In the genomic region with DNA sequence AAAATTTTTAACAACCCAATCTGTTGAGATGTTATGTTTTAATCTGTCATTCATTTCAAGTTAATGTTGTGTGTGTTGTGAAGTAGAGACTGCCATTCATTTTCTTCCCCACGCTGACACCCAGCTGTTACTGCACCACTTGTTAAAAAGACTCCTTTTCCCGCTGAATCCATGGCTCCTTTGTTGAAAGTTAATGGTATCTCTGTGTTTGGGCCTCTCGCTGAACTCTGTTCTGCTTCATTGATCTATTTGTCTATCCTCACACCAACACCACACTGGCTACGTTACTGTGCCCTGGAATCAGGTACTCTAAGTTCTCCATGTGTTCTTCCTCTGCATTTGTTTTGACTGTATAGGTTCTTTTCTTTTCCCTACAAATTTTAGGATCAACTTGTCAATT, we compare ENCODE assay signal across 1 cellular context.
TF ChIP-seq lines count a peak whose summit lies in the region.

No MANE protein-coding gene starts in this region.

TF ChIP-seq in HepG2, 621 proteins besides CTCF, POLR2A, EP300 and RAD21 (continued from another document and continues in another):
- TF ChIP-seq DNMT1 (CRISPR knock-in tag; IDR thresholded peaks at IDR 0.05) (no peak), KDM5A (IDR thresholded peaks at IDR 0.05; ENCODE audit: borderline replicate concordance, low read length) (no peak), ZNF547 (CRISPR knock-in tag; IDR thresholded peaks at IDR 0.05) (no peak), FOXA3 (CRISPR knock-in tag; IDR thresholded peaks at IDR 0.05) (peak; percentile 85), IRF1 (CRISPR knock-in tag; IDR thresholded peaks at IDR 0.05; ENCODE audit: low read depth) (no peak), ONECUT2 (CRISPR knock-in tag; IDR thresholded peaks at IDR 0.05) (peak; percentile 98), HNRNPLL (IDR thresholded peaks at IDR 0.05; ENCODE audit: low read depth, low read length, poor library complexity, severe bottlenecking) (no peak), STAT5B (CRISPR knock-in tag; IDR thresholded peaks at IDR 0.05) (no peak), PHF21A (CRISPR knock-in tag; IDR thresholded peaks at IDR 0.05) (peak; percentile 79), NFRKB (IDR thresholded peaks at IDR 0.05) (no peak), UBTF (CRISPR knock-in tag; IDR thresholded peaks at IDR 0.05) (peak; percentile 26; the same call in 1 of the 2 replicates), ZNF563 (CRISPR knock-in tag; IDR thresholded peaks at IDR 0.05) (no peak), RCOR2 (CRISPR knock-in tag; IDR thresholded peaks at IDR 0.05) (peak; percentile 82), ZNF567 (CRISPR knock-in tag; IDR thresholded peaks at IDR 0.05; ENCODE audit: borderline replicate concordance) (no peak), ZNF597 (CRISPR knock-in tag; IDR thresholded peaks at IDR 0.05) (no peak), RFX3 (CRISPR knock-in tag; IDR thresholded peaks at IDR 0.05) (no peak), ZBTB42 (CRISPR knock-in tag; IDR thresholded peaks at IDR 0.05) (no peak), KAT2B (IDR thresholded peaks at IDR 0.05; ENCODE audit: borderline replicate concordance, low read depth, low read length) (peak; percentile 39; the same call in 1 of the 2 replicates), ZNF883 (CRISPR knock-in tag; IDR thresholded peaks at IDR 0.05; ENCODE audit: not compliant biosample characterization) (no peak), HOMEZ (CRISPR knock-in tag; IDR thresholded peaks at IDR 0.05; ENCODE audit: low read depth) (0 out of 2 replicates have a peak, but pooled peaks have one; percentile 37), PLRG1 (conservative IDR thresholded peaks at IDR 0.05) (no peak), CC2D1A (CRISPR knock-in tag; IDR thresholded peaks at IDR 0.05) (no peak), ZNF878 (CRISPR knock-in tag; IDR thresholded peaks at IDR 0.05) (no peak), KDM2A (CRISPR knock-in tag; IDR thresholded peaks at IDR 0.05; ENCODE audit: borderline replicate concordance, low read depth) (no peak), RNF219 (CRISPR knock-in tag; IDR thresholded peaks at IDR 0.05) (no peak), DRAP1 (CRISPR knock-in tag; IDR thresholded peaks at IDR 0.05) (peak; percentile 47; the same call in 1 of the 2 replicates), ZMYM4 (CRISPR knock-in tag; IDR thresholded peaks at IDR 0.05) (peak; percentile 71), ZNF607 (CRISPR knock-in tag; IDR thresholded peaks at IDR 0.05; ENCODE audit: borderline replicate concordance) (no peak), TCF7 (IDR thresholded peaks at IDR 0.05; ENCODE audit: low read depth) (peak; percentile 38; the same call in 1 of the 2 replicates), FOXO1 (CRISPR knock-in tag; IDR thresholded peaks at IDR 0.05) (peak; percentile 91), ZNF101 (CRISPR knock-in tag; IDR thresholded peaks at IDR 0.05; ENCODE audit: borderline replicate concordance, low read depth) (no peak), YEATS2 (CRISPR knock-in tag; IDR thresholded peaks at IDR 0.05; ENCODE audit: borderline replicate concordance) (peak; percentile 25; the same call in 1 of the 2 replicates), ARNT (IDR thresholded peaks at IDR 0.05) (no peak), MAFK (conservative IDR thresholded peaks at IDR 0.05 in 1 of 2, IDR thresholded peaks at IDR 0.05 in 1 of 2; ENCODE audit: low read length in 2 of 2) (no peak), TBX2 (CRISPR knock-in tag; IDR thresholded peaks at IDR 0.05; ENCODE audit: borderline replicate concordance) (peak; percentile 77; the same call in 1 of the 2 replicates), SOX6 (IDR thresholded peaks at IDR 0.05) (no peak), SOX6 (CRISPR knock-in tag; IDR thresholded peaks at IDR 0.05) (peak; percentile 90), ZNF33B (CRISPR knock-in tag; IDR thresholded peaks at IDR 0.05) (no peak), GRHL1 (CRISPR knock-in tag; conservative IDR thresholded peaks at IDR 0.05) (no peak), MYNN (CRISPR knock-in tag; IDR thresholded peaks at IDR 0.05; ENCODE audit: low read depth) (no peak), TBX3 (IDR thresholded peaks at IDR 0.05; ENCODE audit: borderline replicate concordance) (peak; percentile 68; the same call in 1 of the 2 replicates)
- TF ChIP-seq, protein P1, sequence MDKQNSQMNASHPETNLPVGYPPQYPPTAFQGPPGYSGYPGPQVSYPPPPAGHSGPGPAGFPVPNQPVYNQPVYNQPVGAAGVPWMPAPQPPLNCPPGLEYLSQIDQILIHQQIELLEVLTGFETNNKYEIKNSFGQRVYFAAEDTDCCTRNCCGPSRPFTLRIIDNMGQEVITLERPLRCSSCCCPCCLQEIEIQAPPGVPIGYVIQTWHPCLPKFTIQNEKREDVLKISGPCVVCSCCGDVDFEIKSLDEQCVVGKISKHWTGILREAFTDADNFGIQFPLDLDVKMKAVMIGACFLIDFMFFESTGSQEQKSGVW (CRISPR knock-in tag; IDR thresholded peaks at IDR 0.05; ENCODE audit: borderline replicate concordance), result no peak
- TF ChIP-seq, protein P2, sequence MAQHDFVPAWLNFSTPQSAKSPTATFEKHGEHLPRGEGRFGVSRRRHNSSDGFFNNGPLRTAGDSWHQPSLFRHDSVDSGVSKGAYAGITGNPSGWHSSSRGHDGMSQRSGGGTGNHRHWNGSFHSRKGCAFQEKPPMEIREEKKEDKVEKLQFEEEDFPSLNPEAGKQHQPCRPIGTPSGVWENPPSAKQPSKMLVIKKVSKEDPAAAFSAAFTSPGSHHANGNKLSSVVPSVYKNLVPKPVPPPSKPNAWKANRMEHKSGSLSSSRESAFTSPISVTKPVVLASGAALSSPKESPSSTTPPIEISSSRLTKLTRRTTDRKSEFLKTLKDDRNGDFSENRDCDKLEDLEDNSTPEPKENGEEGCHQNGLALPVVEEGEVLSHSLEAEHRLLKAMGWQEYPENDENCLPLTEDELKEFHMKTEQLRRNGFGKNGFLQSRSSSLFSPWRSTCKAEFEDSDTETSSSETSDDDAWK (CRISPR knock-in tag; IDR thresholded peaks at IDR 0.05), result no peak
- TF ChIP-seq, protein P3, sequence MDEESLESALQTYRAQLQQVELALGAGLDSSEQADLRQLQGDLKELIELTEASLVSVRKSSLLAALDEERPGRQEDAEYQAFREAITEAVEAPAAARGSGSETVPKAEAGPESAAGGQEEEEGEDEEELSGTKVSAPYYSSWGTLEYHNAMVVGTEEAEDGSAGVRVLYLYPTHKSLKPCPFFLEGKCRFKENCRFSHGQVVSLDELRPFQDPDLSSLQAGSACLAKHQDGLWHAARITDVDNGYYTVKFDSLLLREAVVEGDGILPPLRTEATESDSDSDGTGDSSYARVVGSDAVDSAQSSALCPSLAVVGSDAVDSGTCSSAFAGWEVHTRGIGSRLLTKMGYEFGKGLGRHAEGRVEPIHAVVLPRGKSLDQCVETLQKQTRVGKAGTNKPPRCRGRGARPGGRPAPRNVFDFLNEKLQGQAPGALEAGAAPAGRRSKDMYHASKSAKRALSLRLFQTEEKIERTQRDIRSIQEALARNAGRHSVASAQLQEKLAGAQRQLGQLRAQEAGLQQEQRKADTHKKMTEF (CRISPR knock-in tag; IDR thresholded peaks at IDR 0.05), result peak; percentile 57; the same call in 1 of the 2 replicates
